17 cellular contexts compared by ENCODE assay signal in genomic region chr2:604826-605524, GRCh38.
A peak's percentile ranks its signal among the peaks of the same experiment; 100 is the strongest.
DNase-seq lines count a peak whose midpoint lies in the region; ATAC-seq, FAIRE-seq and TF ChIP-seq lines count a peak whose summit lies in the region.
"Had no signal": no experiment of that assay in that cellular context is flagged by ENCODE, and none has a peak within 500 bp of the region (broad histone marks: within the 10 kb centered on the region; RNA-seq: fewer than 3 reads in every experiment).

No MANE protein-coding gene starts in this region.

- ATAC-seq in HepG2 (no peak), right lobe of liver (no peak)

- no peak overlapping the region for H2AFZ ChIP-seq in HepG2 (ENCODE audit: low read length)

- H3K4me1 ChIP-seq in HepG2 (ENCODE audit: insufficient read depth, low read length) (no peaks in the 10 kb centered on the region), right lobe of liver (no peaks in the 10 kb centered on the region)
- H3K4me1 ChIP-seq: BLaER1, Caco-2 had no signal

- POLR2A ChIA-PET in HepG2 (lab: Yijun Ruan, JAX) = no interaction called here

- peak; percentile 78 for FAIRE-seq in HepG2 (lab: Jason Lieb, UNC)
- FAIRE-seq in bronchial epithelial cell (lab: Jason Lieb, UNC) = peak; percentile 99
- peak; percentile 98 for FAIRE-seq in urothelium cell line (lab: Jason Lieb, UNC)
- FAIRE-seq: GM18507 had no signal

- no peak for DNase-seq in HepG2 (ENCODE audit: low spot score)
- no peak for DNase-seq in right lobe of liver
- no peak for DNase-seq in bronchial epithelial cell (ENCODE audit: low read depth)
- peak; percentile 8 for DNase-seq in islet precursor cell
- DNase-seq in urothelium cell line (ENCODE audit: low spot score) = no peak
- DNase-seq in stimulated activated CD4-positive, alpha-beta T cell treated with anti-CD3 and anti-CD28 coated beads, Interleukin-15, amount 100 ng/mL, for 24 hours = no peak
- DNase-seq in NCI-H2029 treated with DMSO at 0.1 percent for 48 hours (lab: John Stamatoyannopoulos, UW) = no peak
- no peak for DNase-seq in cerebellar cortex (ENCODE audit: low spot score)
- DNase-seq: 8988T; AML-193; Caco-2; CD8-positive, alpha-beta memory T cell; DND-41; GDM1; HCEC 1CT had no signal

- CTCF ChIA-PET in HepG2 (lab: Yijun Ruan, JAX; ENCODE audit: low intra/inter-chr PET ratio, low total read pairs) = no interaction called here

- H3K27me3 ChIP-seq in HepG2 (ENCODE audit: control insufficient read depth in 1 of 2, insufficient read depth in 2 of 2, low read length in 2 of 2) = peaks cover 5 to 74% of the 10 kb centered on the region in 2 experiments
- H3K27me3 ChIP-seq in right lobe of liver = no peaks in the 10 kb centered on the region
- H3K27me3 ChIP-seq in bronchial epithelial cell (ENCODE audit: control insufficient read depth, insufficient read depth, low read length) = no peaks in the 10 kb centered on the region
- H3K27me3 ChIP-seq: BLaER1 had no signal

- H3K4me3 ChIP-seq in HepG2 (replicated peaks in 1 of 3; ENCODE audit: insufficient read depth in 1 of 3, low read depth in 2 of 3, low read length in 3 of 3) (no peak overlapping the region), right lobe of liver (no peak overlapping the region), bronchial epithelial cell (ENCODE audit: low read depth, low read length) (no peak overlapping the region)
- H3K4me3 ChIP-seq: BLaER1 had no signal

- no TSS peak for BruUV-seq in HepG2 (replicated peaks; lab: Mats Ljungman, UMichigan)

- H3K27ac ChIP-seq in HepG2 (ENCODE audit: extremely low read length, insufficient read depth, low read length) (no peak overlapping the region), right lobe of liver (no peak overlapping the region)
- H3K27ac ChIP-seq: BLaER1 had no signal

- TF ChIP-seq EP300 in HepG2 (IDR thresholded peaks at IDR 0.05; ENCODE audit: low read depth in 2 of 2, low read length in 2 of 2) (no peak), HepG2 (CRISPR knock-in tag; IDR thresholded peaks at IDR 0.05; ENCODE audit: borderline replicate concordance) (no peak)

- whole genome bisulfite sequencing in HepG2 (ENCODE audit: low lambda C conversion rate) = 25% methylated on average over 3 of the region's 3 CpGs
- WGBS in right lobe of liver (ENCODE audit: insufficient coverage, low coverage, low lambda C conversion rate, missing lambda C conversion rate) = 94% methylated on average over 2 of the region's 3 CpGs

- TF ChIP-seq RAD21 in HepG2 (CRISPR knock-in tag; IDR thresholded peaks at IDR 0.05) = no peak

- no peak overlapping the region for H3K9ac ChIP-seq in HepG2 (ENCODE audit: insufficient read depth, low read depth, low read length)
- H3K9ac ChIP-seq: BLaER1 had no signal

- H3K79me2 ChIP-seq in HepG2 (ENCODE audit: insufficient read depth, low read length) = no peaks in the 10 kb centered on the region

- in situ Hi-C loops in HepG2 (cut with HindIII; ENCODE audit: extremely low pct_ligation_motif_present, low pct_unique_long_range_greater_than_20kb) = no loop called here

- TF ChIP-seq CTCF in HepG2 (CRISPR knock-in tag; IDR thresholded peaks at IDR 0.05) (no peak), right lobe of liver (IDR thresholded peaks at IDR 0.05) (no peak), bronchial epithelial cell (IDR thresholded peaks at IDR 0.05; ENCODE audit: insufficient read depth, low read length, severe bottlenecking) (no peak)

- TF ChIP-seq POLR2A in HepG2 (IDR thresholded peaks at IDR 0.05; ENCODE audit: insufficient read depth in 1 of 2, low read depth in 2 of 2, low read length in 2 of 2) (no peak), right lobe of liver (IDR thresholded peaks at IDR 0.05) (no peak)

- intact Hi-C loops in HepG2 (cut with micrococcal nuclease; ENCODE audit: unreplicated experiment) (no loop called here), right lobe of liver (cut with DNase I) (no loop called here)

- H4K20me1 ChIP-seq in HepG2 (ENCODE audit: insufficient read depth, low read length) = no peaks in the 10 kb centered on the region
- H4K20me1 ChIP-seq: BLaER1 had no signal

- no peaks in the 10 kb centered on the region for H3K36me3 ChIP-seq in HepG2 (replicated peaks in 1 of 2; ENCODE audit: control insufficient read depth in 1 of 2, insufficient read depth in 2 of 2, low read length in 2 of 2)
- no peaks in the 10 kb centered on the region for H3K36me3 ChIP-seq in right lobe of liver
- H3K36me3 ChIP-seq in bronchial epithelial cell (ENCODE audit: control insufficient read depth, insufficient read depth, low read length) = no peaks in the 10 kb centered on the region
- H3K36me3 ChIP-seq: BLaER1 had no signal

- H3K4me2 ChIP-seq in HepG2 (ENCODE audit: low read depth, low read length) = no peak overlapping the region
- H3K4me2 ChIP-seq: BLaER1 had no signal

- H3K9me3 ChIP-seq in HepG2 (ENCODE audit: low read length) (no peaks in the 10 kb centered on the region), right lobe of liver (no peaks in the 10 kb centered on the region)
- H3K9me3 ChIP-seq: BLaER1 had no signal

TF ChIP-seq in HepG2, 621 proteins besides CTCF, POLR2A, EP300 and RAD21 (continues in another document):
- TF ChIP-seq ZNF143 (CRISPR knock-in tag; IDR thresholded peaks at IDR 0.05) = no peak
- no peak for TF ChIP-seq PAXIP1 (CRISPR knock-in tag; conservative IDR thresholded peaks at IDR 0.05)
- TF ChIP-seq FOXA3 (CRISPR knock-in tag; IDR thresholded peaks at IDR 0.05) = no peak
- TF ChIP-seq GLMP (CRISPR knock-in tag; IDR thresholded peaks at IDR 0.05; ENCODE audit: borderline replicate concordance) = no peak
- no peak for TF ChIP-seq FOXJ3 (CRISPR knock-in tag; IDR thresholded peaks at IDR 0.05; ENCODE audit: borderline replicate concordance)
- TF ChIP-seq TRIM22 (IDR thresholded peaks at IDR 0.05) = peak; percentile 25; the same call in 1 of the 2 replicates
- TF ChIP-seq DPF2 (CRISPR knock-in tag; IDR thresholded peaks at IDR 0.05; ENCODE audit: borderline replicate concordance, low read depth) = 0 out of 2 replicates have a peak, but pooled peaks have one; percentile 22
- TF ChIP-seq ZBTB42 (CRISPR knock-in tag; IDR thresholded peaks at IDR 0.05) = no peak
- no peak for TF ChIP-seq PTBP1 (IDR thresholded peaks at IDR 0.05; ENCODE audit: low read depth, low read length, poor library complexity, severe bottlenecking)
- TF ChIP-seq HCFC1 (IDR thresholded peaks at IDR 0.05; ENCODE audit: low read depth, low read length) = no peak
- no peak for TF ChIP-seq ZNF614 (CRISPR knock-in tag; IDR thresholded peaks at IDR 0.05; ENCODE audit: borderline replicate concordance)
- no peak for TF ChIP-seq ZNF589 (CRISPR knock-in tag; conservative IDR thresholded peaks at IDR 0.05)
- no peak for TF ChIP-seq AGO1 (IDR thresholded peaks at IDR 0.05; ENCODE audit: low read depth, low read length, poor library complexity, severe bottlenecking)
- no peak for TF ChIP-seq ZNF850 (CRISPR knock-in tag; conservative IDR thresholded peaks at IDR 0.05)
